ENCODE assay signal across 1 cellular context in the genomic region with DNA sequence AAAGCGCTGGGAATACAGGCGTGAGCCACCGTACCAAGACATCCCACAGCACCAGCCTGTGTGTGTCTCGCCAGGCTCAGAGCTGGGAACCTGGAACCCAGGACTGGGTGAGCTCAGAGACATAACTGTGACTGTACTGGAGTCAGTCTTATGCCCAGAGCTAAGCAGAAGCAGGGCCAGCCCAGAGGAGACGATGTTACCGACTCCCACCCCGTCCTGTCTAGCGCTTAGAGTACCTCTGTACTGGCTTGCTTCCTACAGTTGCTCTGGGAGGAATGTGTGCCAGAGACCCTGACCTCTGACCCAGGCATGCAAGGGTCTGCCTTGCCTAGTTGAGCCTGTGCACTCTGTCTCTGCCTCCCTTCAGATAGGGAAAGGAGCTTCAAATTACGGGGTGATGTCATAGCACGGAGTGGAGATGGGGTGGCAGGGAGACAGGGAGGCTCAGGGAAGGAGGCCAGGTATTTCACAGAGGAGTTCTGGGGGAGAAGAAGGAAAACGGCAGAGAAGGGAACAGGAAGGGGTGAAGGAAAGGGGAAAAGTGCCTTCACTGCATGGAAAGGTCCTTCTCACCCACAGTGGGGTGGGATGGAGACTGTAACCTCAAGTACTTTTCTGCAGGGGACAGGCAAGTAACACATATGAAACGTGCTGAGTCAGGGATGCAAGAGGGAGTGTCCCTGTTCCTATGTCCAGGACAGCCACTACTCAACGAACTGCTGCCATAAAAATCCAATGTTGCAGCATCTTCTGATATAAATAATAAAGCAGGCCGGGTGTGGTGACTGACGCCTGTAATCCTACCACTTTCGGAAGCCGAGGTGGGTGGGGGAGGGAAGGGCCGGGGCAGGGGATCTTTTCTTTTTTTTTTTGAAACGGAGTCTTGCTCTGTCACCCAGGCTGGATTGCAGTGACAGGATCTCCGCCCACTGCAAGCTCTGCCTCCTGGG.
TF ChIP-seq lines count a peak whose summit lies in the region.

No MANE protein-coding gene starts in this region.

TF ChIP-seq in HepG2, 621 proteins besides CTCF, POLR2A, EP300 and RAD21 (continued from another document and continues in another):
- TF ChIP-seq, protein P1, sequence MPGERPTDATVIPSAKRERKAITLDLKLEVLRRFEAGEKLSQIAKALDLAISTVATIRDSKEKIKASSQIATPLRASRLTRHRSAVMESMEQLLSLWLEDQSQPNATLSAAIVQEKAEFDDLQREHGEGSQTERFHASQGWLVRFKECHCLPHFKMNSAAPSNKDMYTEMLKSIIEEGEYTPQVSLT (CRISPR knock-in tag; IDR thresholded peaks at IDR 0.05; ENCODE audit: borderline replicate concordance, low read depth): no peak
- TF ChIP-seq, protein P2, sequence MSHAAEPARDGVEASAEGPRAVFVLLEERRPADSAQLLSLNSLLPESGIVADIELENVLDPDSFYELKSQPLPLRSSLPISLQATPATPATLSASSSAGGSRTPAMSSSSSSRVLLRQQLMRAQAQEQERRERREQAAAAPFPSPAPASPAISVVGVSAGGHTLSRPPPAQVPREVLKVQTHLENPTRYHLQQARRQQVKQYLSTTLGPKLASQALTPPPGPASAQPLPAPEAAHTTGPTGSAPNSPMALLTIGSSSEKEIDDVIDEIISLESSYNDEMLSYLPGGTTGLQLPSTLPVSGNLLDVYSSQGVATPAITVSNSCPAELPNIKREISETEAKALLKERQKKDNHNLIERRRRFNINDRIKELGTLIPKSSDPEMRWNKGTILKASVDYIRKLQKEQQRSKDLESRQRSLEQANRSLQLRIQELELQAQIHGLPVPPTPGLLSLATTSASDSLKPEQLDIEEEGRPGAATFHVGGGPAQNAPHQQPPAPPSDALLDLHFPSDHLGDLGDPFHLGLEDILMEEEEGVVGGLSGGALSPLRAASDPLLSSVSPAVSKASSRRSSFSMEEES (CRISPR knock-in tag; IDR thresholded peaks at IDR 0.05): no peak
- TF ChIP-seq MXI1 (IDR thresholded peaks at IDR 0.05; ENCODE audit: borderline replicate concordance, low read depth, low read length): peak; percentile 34; the same call in 1 of the 3 replicates
- TF ChIP-seq ZNF615 (CRISPR knock-in tag; IDR thresholded peaks at IDR 0.05; ENCODE audit: borderline replicate concordance): no peak
- TF ChIP-seq ZBTB46 (CRISPR knock-in tag; IDR thresholded peaks at IDR 0.05; ENCODE audit: borderline replicate concordance): no peak
- no peak for TF ChIP-seq ZXDC (CRISPR knock-in tag; IDR thresholded peaks at IDR 0.05)
- peak; percentile 34; the same call in 1 of the 2 replicates for TF ChIP-seq ZSCAN25 (CRISPR knock-in tag; IDR thresholded peaks at IDR 0.05)
- TF ChIP-seq, protein P3, sequence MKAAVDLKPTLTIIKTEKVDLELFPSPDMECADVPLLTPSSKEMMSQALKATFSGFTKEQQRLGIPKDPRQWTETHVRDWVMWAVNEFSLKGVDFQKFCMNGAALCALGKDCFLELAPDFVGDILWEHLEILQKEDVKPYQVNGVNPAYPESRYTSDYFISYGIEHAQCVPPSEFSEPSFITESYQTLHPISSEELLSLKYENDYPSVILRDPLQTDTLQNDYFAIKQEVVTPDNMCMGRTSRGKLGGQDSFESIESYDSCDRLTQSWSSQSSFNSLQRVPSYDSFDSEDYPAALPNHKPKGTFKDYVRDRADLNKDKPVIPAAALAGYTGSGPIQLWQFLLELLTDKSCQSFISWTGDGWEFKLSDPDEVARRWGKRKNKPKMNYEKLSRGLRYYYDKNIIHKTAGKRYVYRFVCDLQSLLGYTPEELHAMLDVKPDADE (CRISPR knock-in tag; IDR thresholded peaks at IDR 0.05): no peak
- TF ChIP-seq ZSCAN9 (CRISPR knock-in tag; IDR thresholded peaks at IDR 0.05; ENCODE audit: borderline replicate concordance): peak; percentile 44; the same call in 1 of the 2 replicates
- TF ChIP-seq, protein P4, sequence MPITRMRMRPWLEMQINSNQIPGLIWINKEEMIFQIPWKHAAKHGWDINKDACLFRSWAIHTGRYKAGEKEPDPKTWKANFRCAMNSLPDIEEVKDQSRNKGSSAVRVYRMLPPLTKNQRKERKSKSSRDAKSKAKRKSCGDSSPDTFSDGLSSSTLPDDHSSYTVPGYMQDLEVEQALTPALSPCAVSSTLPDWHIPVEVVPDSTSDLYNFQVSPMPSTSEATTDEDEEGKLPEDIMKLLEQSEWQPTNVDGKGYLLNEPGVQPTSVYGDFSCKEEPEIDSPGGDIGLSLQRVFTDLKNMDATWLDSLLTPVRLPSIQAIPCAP (CRISPR knock-in tag; IDR thresholded peaks at IDR 0.05; ENCODE audit: low read depth): no peak; the same call in 1 of the 2 replicates
- 0 out of 2 replicates have a peak, but pooled peaks have one; percentile 18 for TF ChIP-seq HIC2 (CRISPR knock-in tag; IDR thresholded peaks at IDR 0.05; ENCODE audit: low read depth)
- 0 out of 2 replicates have a peak, but pooled peaks have one; percentile 12 for TF ChIP-seq MYNN (CRISPR knock-in tag; IDR thresholded peaks at IDR 0.05; ENCODE audit: low read depth)
- no peak for TF ChIP-seq LCORL (IDR thresholded peaks at IDR 0.05)
- TF ChIP-seq LCORL (CRISPR knock-in tag; IDR thresholded peaks at IDR 0.05): peak; percentile 65; the same call in 1 of the 2 replicates
- TF ChIP-seq ZBTB7B (CRISPR knock-in tag; IDR thresholded peaks at IDR 0.05): peak; percentile 76; the same call in 1 of the 2 replicates
- no peak for TF ChIP-seq RELA (CRISPR knock-in tag; IDR thresholded peaks at IDR 0.05)
- TF ChIP-seq MED8 (CRISPR knock-in tag; IDR thresholded peaks at IDR 0.05; ENCODE audit: insufficient replicate concordance): no peak
- no peak for TF ChIP-seq HNRNPLL (IDR thresholded peaks at IDR 0.05; ENCODE audit: low read depth, low read length, poor library complexity, severe bottlenecking)
- TF ChIP-seq CHD2 (IDR thresholded peaks at IDR 0.05; ENCODE audit: low read depth, low read length): no peak
- TF ChIP-seq ZNF503 (CRISPR knock-in tag; IDR thresholded peaks at IDR 0.05): no peak
- TF ChIP-seq CCAR2 (optimal IDR thresholded peaks at IDR 0.05; ENCODE audit: low read depth, low read length): no peak
- no peak for TF ChIP-seq ZNF274 (CRISPR knock-in tag; IDR thresholded peaks at IDR 0.05)
- TF ChIP-seq, protein P5, sequence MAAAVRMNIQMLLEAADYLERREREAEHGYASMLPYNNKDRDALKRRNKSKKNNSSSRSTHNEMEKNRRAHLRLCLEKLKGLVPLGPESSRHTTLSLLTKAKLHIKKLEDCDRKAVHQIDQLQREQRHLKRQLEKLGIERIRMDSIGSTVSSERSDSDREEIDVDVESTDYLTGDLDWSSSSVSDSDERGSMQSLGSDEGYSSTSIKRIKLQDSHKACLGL (CRISPR knock-in tag; IDR thresholded peaks at IDR 0.05): no peak
- peak; percentile 60 for TF ChIP-seq POLR2G (IDR thresholded peaks at IDR 0.05; ENCODE audit: low read depth, low read length)
- TF ChIP-seq, protein P6, sequence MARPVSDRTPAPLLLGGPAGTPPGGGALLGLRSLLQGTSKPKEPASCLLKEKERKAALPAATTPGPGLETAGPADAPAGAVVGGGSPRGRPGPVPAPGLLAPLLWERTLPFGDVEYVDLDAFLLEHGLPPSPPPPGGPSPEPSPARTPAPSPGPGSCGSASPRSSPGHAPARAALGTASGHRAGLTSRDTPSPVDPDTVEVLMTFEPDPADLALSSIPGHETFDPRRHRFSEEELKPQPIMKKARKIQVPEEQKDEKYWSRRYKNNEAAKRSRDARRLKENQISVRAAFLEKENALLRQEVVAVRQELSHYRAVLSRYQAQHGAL (CRISPR knock-in tag; IDR thresholded peaks at IDR 0.05; ENCODE audit: not compliant biosample characterization): no peak
- no peak for TF ChIP-seq SMC3 (IDR thresholded peaks at IDR 0.05; ENCODE audit: low read length)
- TF ChIP-seq, protein P7, sequence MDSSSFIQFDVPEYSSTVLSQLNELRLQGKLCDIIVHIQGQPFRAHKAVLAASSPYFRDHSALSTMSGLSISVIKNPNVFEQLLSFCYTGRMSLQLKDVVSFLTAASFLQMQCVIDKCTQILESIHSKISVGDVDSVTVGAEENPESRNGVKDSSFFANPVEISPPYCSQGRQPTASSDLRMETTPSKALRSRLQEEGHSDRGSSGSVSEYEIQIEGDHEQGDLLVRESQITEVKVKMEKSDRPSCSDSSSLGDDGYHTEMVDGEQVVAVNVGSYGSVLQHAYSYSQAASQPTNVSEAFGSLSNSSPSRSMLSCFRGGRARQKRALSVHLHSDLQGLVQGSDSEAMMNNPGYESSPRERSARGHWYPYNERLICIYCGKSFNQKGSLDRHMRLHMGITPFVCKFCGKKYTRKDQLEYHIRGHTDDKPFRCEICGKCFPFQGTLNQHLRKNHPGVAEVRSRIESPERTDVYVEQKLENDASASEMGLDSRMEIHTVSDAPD (CRISPR knock-in tag; IDR thresholded peaks at IDR 0.05): no peak
- TF ChIP-seq SMARCE1 (IDR thresholded peaks at IDR 0.05; ENCODE audit: borderline replicate concordance): no peak
- no peak for TF ChIP-seq ZFP36L1 (CRISPR knock-in tag; IDR thresholded peaks at IDR 0.05)
- peak; percentile 59; the same call in 1 of the 2 replicates for TF ChIP-seq YEATS2 (CRISPR knock-in tag; IDR thresholded peaks at IDR 0.05; ENCODE audit: borderline replicate concordance)
- TF ChIP-seq HNF1B (CRISPR knock-in tag; IDR thresholded peaks at IDR 0.05): peak; percentile 61
- no peak for TF ChIP-seq MTA3 (CRISPR knock-in tag; IDR thresholded peaks at IDR 0.05)
- TF ChIP-seq ZNF556 (CRISPR knock-in tag; IDR thresholded peaks at IDR 0.05; ENCODE audit: borderline replicate concordance): no peak
- no peak for TF ChIP-seq ZNF354B (CRISPR knock-in tag; IDR thresholded peaks at IDR 0.05)
